ENCODE assay signal across 1 cellular context in genomic region chr11:77401486-77402217, GRCh38.
TF ChIP-seq lines count a peak whose summit lies in the region.

No MANE protein-coding gene starts in this region.

TF ChIP-seq in HEK293, 187 proteins besides CTCF, POLR2A, EP300 and RAD21 (continued from another document and continues in another):
- TF ChIP-seq ZBTB10 (tag by site-specific recombination; IDR thresholded peaks at IDR 0.05) (no peak), ZNF776 (tag by site-specific recombination; IDR thresholded peaks at IDR 0.05; ENCODE audit: borderline replicate concordance) (no peak), ZNF777 (tag by site-specific recombination; IDR thresholded peaks at IDR 0.05; ENCODE audit: borderline replicate concordance) (no peak), ZFHX2 (tag by site-specific recombination; conservative IDR thresholded peaks at IDR 0.05) (no peak), ZNF843 (tag by site-specific recombination; IDR thresholded peaks at IDR 0.05) (peak; percentile 76), ZNF544 (tag by site-specific recombination; IDR thresholded peaks at IDR 0.05) (no peak), ZNF704 (tag by site-specific recombination; IDR thresholded peaks at IDR 0.05) (no peak), INSM2 (tag by site-specific recombination; IDR thresholded peaks at IDR 0.05) (no peak), ZNF394 (tag by site-specific recombination; IDR thresholded peaks at IDR 0.05; ENCODE audit: borderline replicate concordance) (no peak), ZNF280C (tag by site-specific recombination; IDR thresholded peaks at IDR 0.05) (no peak), KLF8 (tag by site-specific recombination; IDR thresholded peaks at IDR 0.05) (peak; percentile 20; the same call in 1 of the 2 replicates), FEZF1 (tag by site-specific recombination; IDR thresholded peaks at IDR 0.05) (peak; percentile 56), ZNF791 (tag by site-specific recombination; IDR thresholded peaks at IDR 0.05) (no peak), SP7 (tag by site-specific recombination; IDR thresholded peaks at IDR 0.05) (peak; percentile 92), ZNF37A (tag by site-specific recombination; IDR thresholded peaks at IDR 0.05) (no peak), ATF2 (tag by site-specific recombination; IDR thresholded peaks at IDR 0.05; ENCODE audit: low read depth) (peak; percentile 67; the same call in 1 of the 2 replicates), HIC1 (tag by site-specific recombination; IDR thresholded peaks at IDR 0.05) (no peak), HOXA7 (CRISPR knock-in tag; IDR thresholded peaks at IDR 0.05; ENCODE audit: borderline replicate concordance) (no peak), KLF1 (tag by site-specific recombination; IDR thresholded peaks at IDR 0.05) (0 out of 2 replicates have a peak, but pooled peaks have one; percentile 26), WT1 (tag by site-specific recombination; IDR thresholded peaks at IDR 0.05) (peak; percentile 91), ZNF112 (tag by site-specific recombination; IDR thresholded peaks at IDR 0.05) (no peak), ZNF266 (tag by site-specific recombination; IDR thresholded peaks at IDR 0.05; ENCODE audit: low read depth) (no peak), ZNF629 (tag by site-specific recombination; IDR thresholded peaks at IDR 0.05) (0 out of 2 replicates have a peak, but pooled peaks have one; percentile 49), ZNF132 (tag by site-specific recombination; IDR thresholded peaks at IDR 0.05; ENCODE audit: borderline replicate concordance) (no peak), ZNF423 (tag by site-specific recombination; IDR thresholded peaks at IDR 0.05) (no peak), ZNF501 (tag by site-specific recombination; IDR thresholded peaks at IDR 0.05) (no peak), REST (tag by site-specific recombination; IDR thresholded peaks at IDR 0.05) (no peak), ZNF10 (tag by site-specific recombination; IDR thresholded peaks at IDR 0.05) (no peak; the same call in 1 of the 2 replicates)
- TF ChIP-seq, protein P1, sequence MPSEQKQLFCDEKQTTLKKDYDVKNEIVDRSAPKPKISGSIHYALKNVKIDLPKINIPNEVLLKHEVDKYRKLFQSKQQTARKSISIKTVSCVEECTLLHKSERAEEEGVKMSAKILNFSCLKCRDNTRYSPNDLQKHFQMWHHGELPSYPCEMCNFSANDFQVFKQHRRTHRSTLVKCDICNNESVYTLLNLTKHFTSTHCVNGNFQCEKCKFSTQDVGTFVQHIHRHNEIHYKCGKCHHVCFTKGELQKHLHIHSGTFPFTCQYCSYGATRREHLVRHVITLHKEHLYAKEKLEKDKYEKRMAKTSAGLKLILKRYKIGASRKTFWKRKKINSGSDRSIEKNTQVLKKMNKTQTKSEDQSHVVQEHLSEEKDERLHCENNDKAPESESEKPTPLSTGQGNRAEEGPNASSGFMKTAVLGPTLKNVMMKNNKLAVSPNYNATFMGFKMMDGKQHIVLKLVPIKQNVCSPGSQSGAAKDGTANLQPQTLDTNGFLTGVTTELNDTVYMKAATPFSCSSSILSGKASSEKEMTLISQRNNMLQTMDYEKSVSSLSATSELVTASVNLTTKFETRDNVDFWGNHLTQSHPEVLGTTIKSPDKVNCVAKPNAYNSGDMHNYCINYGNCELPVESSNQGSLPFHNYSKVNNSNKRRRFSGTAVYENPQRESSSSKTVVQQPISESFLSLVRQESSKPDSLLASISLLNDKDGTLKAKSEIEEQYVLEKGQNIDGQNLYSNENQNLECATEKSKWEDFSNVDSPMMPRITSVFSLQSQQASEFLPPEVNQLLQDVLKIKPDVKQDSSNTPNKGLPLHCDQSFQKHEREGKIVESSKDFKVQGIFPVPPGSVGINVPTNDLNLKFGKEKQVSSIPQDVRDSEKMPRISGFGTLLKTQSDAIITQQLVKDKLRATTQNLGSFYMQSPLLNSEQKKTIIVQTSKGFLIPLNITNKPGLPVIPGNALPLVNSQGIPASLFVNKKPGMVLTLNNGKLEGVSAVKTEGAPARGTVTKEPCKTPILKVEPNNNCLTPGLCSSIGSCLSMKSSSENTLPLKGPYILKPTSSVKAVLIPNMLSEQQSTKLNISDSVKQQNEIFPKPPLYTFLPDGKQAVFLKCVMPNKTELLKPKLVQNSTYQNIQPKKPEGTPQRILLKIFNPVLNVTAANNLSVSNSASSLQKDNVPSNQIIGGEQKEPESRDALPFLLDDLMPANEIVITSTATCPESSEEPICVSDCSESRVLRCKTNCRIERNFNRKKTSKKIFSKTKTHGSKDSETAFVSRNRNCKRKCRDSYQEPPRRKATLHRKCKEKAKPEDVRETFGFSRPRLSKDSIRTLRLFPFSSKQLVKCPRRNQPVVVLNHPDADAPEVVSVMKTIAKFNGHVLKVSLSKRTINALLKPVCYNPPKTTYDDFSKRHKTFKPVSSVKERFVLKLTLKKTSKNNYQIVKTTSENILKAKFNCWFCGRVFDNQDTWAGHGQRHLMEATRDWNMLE (tag by site-specific recombination; conservative IDR thresholded peaks at IDR 0.05; ENCODE audit: low read depth), result no peak
- TF ChIP-seq, protein P2, sequence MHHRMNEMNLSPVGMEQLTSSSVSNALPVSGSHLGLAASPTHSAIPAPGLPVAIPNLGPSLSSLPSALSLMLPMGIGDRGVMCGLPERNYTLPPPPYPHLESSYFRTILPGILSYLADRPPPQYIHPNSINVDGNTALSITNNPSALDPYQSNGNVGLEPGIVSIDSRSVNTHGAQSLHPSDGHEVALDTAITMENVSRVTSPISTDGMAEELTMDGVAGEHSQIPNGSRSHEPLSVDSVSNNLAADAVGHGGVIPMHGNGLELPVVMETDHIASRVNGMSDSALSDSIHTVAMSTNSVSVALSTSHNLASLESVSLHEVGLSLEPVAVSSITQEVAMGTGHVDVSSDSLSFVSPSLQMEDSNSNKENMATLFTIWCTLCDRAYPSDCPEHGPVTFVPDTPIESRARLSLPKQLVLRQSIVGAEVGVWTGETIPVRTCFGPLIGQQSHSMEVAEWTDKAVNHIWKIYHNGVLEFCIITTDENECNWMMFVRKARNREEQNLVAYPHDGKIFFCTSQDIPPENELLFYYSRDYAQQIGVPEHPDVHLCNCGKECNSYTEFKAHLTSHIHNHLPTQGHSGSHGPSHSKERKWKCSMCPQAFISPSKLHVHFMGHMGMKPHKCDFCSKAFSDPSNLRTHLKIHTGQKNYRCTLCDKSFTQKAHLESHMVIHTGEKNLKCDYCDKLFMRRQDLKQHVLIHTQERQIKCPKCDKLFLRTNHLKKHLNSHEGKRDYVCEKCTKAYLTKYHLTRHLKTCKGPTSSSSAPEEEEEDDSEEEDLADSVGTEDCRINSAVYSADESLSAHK (tag by site-specific recombination; IDR thresholded peaks at IDR 0.05), result 0 out of 2 replicates have a peak, but pooled peaks have one; percentile 35
